In the genomic region with DNA sequence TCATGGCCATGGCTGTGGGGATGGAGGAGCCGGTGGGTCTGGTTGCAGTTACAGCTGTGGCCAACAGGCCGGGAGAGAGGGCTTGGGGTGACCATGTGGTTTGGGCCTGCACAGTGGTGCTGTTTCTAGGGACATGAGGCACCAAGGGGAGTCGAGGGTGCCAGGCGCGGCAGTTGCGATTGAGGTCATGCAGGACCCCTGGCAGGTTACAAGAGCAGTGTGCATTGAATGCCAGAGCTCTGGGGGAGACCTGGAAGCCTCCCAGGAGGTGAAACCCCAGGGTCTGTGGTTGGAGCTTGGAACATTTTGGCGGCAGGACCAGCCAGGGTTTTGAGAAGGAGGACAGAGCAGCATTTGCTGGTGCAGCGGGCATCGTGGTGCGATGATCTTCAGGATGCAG, we compare ENCODE assay signal across 21 cellular contexts.
"Had no signal": no experiment of that assay in that cellular context is flagged by ENCODE, and none has a peak within 500 bp of the region (broad histone marks: within the 10 kb centered on the region; RNA-seq: fewer than 3 reads in every experiment).

No MANE protein-coding gene starts in this region.

- H3K27me3 ChIP-seq: dorsolateral prefrontal cortex, esophagus muscularis mucosa, right atrium auricular region, suprapubic skin had no signal

- H3K27ac ChIP-seq: esophagus muscularis mucosa, left ventricle myocardium inferior, right atrium auricular region, suprapubic skin had no signal

- H3K9me3 Mint-ChIP-seq: activated CD4-positive, alpha-beta T cell treated with anti-CD3 and anti-CD28 coated beads, Interleukin-2, amount 10 ng/mL, durations not matched to agents 24 days and 14 days; activated naive CD8-positive, alpha-beta T cell treated with anti-CD3 and anti-CD28 coated beads, Interleukin-2, amount 10 ng/mL, durations not matched to agents 7 days and 5 days; memory B cell; naive thymus-derived CD8-positive, alpha-beta T cell had no signal

- H3K36me3 ChIP-seq: esophagus muscularis mucosa, left ventricle myocardium inferior, right atrium auricular region, suprapubic skin had no signal

- H3K36me3 Mint-ChIP-seq: activated naive CD8-positive, alpha-beta T cell treated with anti-CD3 and anti-CD28 coated beads, Interleukin-2, amount 10 ng/mL, durations not matched to agents 7 days and 5 days; memory B cell; naive thymus-derived CD8-positive, alpha-beta T cell had no signal

- H3K4me3 Mint-ChIP-seq: activated CD4-positive, alpha-beta T cell treated with anti-CD3 and anti-CD28 coated beads, Interleukin-2, amount 10 ng/mL, durations not matched to agents 24 days and 14 days; activated CD8-positive, alpha-beta T cell treated with anti-CD3 and anti-CD28 coated beads, Interleukin-2, amount 10 ng/mL, durations not matched to agents 7 days and 5 days; activated naive CD8-positive, alpha-beta T cell treated with anti-CD3 and anti-CD28 coated beads, Interleukin-2, amount 10 ng/mL, durations not matched to agents 7 days and 5 days; memory B cell; naive thymus-derived CD8-positive, alpha-beta T cell; T-helper 17 cell had no signal

- ATAC-seq: activated CD8-positive, alpha-beta T cell treated with anti-CD3 and anti-CD28 coated beads, Interleukin-2, amount 10 ng/mL, durations not matched to agents 7 days and 5 days; mucosa of descending colon; naive thymus-derived CD8-positive, alpha-beta T cell; stimulated activated naive CD8-positive, alpha-beta T cell treated with anti-CD3 and anti-CD28 coated beads, Interleukin-15, Interleukin-2, amounts not matched to agents 100 U/mL and 50 U/mL, for 24 hours; T-helper 17 cell had no signal

- H3K9me3 ChIP-seq: esophagus muscularis mucosa, left ventricle myocardium inferior, mucosa of descending colon, right atrium auricular region, suprapubic skin had no signal

- H3K4me3 ChIP-seq: dorsolateral prefrontal cortex, esophagus muscularis mucosa, left ventricle myocardium inferior, mucosa of descending colon, right atrium auricular region, smooth muscle cell, suprapubic skin had no signal

- H3K27me3 Mint-ChIP-seq: activated CD4-positive, alpha-beta T cell treated with anti-CD3 and anti-CD28 coated beads, Interleukin-2, amount 10 ng/mL, durations not matched to agents 24 days and 14 days; naive thymus-derived CD8-positive, alpha-beta T cell; T-helper 17 cell had no signal

- H3K27ac Mint-ChIP-seq: activated CD4-positive, alpha-beta T cell treated with anti-CD3 and anti-CD28 coated beads, Interleukin-2, amount 10 ng/mL, durations not matched to agents 24 days and 14 days; activated CD8-positive, alpha-beta T cell treated with anti-CD3 and anti-CD28 coated beads, Interleukin-2, amount 10 ng/mL, durations not matched to agents 7 days and 5 days; memory B cell; T-helper 17 cell had no signal

- DNase-seq: activated CD4-positive, alpha-beta T cell treated with anti-CD3 and anti-CD28 coated beads, Interleukin-2, amount 10 ng/mL, durations not matched to agents 24 days and 14 days; activated CD4-positive, CD25-positive, alpha-beta regulatory T cell; activated CD8-positive, alpha-beta memory T cell treated with anti-CD3 and anti-CD28 coated beads, Interleukin-2, amount 50 U/mL, for 48 hours; activated CD8-positive, alpha-beta T cell treated with anti-CD3 and anti-CD28 coated beads, Interleukin-2, amount 10 ng/mL, durations not matched to agents 7 days and 5 days; activated gamma-delta T cell treated with Interleukin-2 at 50 U/mL for 16 hours; activated naive CD8-positive, alpha-beta T cell treated with anti-CD3 and anti-CD28 coated beads, Interleukin-2, amount 10 ng/mL, durations not matched to agents 7 days and 5 days; kidney; left ventricle myocardium inferior; mucosa of descending colon; naive thymus-derived CD8-positive, alpha-beta T cell; stimulated activated CD4-positive, alpha-beta T cell treated with anti-CD3 and anti-CD28 coated beads, Interleukin-4, amount 100 ng/mL, for 4 hours; stimulated activated CD8-positive, alpha-beta memory T cell treated with anti-CD3 and anti-CD28 coated beads, Interleukin-4, amount 100 ng/mL, for 48 hours; stimulated activated naive CD8-positive, alpha-beta T cell treated with anti-CD3 and anti-CD28 coated beads, Interleukin-15, Interleukin-2, amounts not matched to agents 100 U/mL and 50 U/mL, for 24 hours; T-helper 17 cell; trophoblast cell had no signal
